In the genomic region with DNA sequence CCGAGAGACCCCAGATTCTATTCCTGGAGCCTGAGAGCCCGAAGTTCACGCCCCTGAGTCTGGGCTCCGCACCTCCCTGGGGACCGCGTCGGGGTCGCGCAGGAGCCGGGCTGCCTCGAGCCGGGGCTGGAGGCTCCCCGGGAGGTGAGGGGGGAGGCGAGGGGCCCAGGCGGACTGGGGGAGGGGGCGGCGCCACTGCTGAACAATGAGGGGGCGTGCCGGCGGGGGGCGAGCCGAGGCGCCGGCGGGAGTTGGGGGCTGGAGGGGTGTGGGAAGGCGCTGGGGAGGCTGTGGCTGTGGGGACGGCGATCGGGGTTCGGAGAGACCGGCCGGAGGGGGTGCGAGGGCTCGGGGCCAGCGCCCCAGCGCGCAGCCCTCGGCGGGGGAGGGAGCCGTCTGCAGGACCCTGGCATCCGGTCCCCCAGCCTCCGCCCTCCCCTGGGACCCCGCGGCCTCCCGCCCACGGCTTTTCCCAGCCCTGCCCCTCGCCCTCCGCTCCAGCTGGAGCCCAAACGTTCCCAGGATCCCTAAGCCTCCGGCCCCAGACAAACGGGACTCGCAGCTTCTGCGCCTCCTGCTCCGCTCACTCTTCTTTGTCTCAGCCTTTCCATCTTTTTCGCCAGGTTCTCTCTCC, we compare ENCODE assay signal across 1 cellular context.
A peak's percentile ranks its signal among the peaks of the same experiment; 100 is the strongest.
TF ChIP-seq lines count a peak whose summit lies in the region.

No MANE protein-coding gene starts in this region.

TF ChIP-seq in HepG2, 621 proteins besides CTCF, POLR2A, EP300 and RAD21 (continued from another document and continues in another):
- TF ChIP-seq, protein P1, sequence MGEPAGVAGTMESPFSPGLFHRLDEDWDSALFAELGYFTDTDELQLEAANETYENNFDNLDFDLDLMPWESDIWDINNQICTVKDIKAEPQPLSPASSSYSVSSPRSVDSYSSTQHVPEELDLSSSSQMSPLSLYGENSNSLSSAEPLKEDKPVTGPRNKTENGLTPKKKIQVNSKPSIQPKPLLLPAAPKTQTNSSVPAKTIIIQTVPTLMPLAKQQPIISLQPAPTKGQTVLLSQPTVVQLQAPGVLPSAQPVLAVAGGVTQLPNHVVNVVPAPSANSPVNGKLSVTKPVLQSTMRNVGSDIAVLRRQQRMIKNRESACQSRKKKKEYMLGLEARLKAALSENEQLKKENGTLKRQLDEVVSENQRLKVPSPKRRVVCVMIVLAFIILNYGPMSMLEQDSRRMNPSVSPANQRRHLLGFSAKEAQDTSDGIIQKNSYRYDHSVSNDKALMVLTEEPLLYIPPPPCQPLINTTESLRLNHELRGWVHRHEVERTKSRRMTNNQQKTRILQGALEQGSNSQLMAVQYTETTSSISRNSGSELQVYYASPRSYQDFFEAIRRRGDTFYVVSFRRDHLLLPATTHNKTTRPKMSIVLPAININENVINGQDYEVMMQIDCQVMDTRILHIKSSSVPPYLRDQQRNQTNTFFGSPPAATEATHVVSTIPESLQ (CRISPR knock-in tag; conservative IDR thresholded peaks at IDR 0.05), result no peak
- TF ChIP-seq JDP2 (CRISPR knock-in tag; IDR thresholded peaks at IDR 0.05; ENCODE audit: borderline replicate concordance) (no peak), HNRNPK (IDR thresholded peaks at IDR 0.05; ENCODE audit: low read depth, low read length, poor library complexity, severe bottlenecking) (peak; percentile 65), PLRG1 (conservative IDR thresholded peaks at IDR 0.05) (no peak), MYC (CRISPR knock-in tag; IDR thresholded peaks at IDR 0.05; ENCODE audit: borderline replicate concordance) (0 out of 2 replicates have a peak, but pooled peaks have one; percentile 17), ZNF446 (CRISPR knock-in tag; IDR thresholded peaks at IDR 0.05) (0 out of 2 replicates have a peak, but pooled peaks have one; percentile 45), SALL1 (CRISPR knock-in tag; IDR thresholded peaks at IDR 0.05) (no peak), ZNF331 (CRISPR knock-in tag; IDR thresholded peaks at IDR 0.05) (no peak), AGO2 (optimal IDR thresholded peaks at IDR 0.05; ENCODE audit: low read depth, low read length) (no peak), ZC3H13 (CRISPR knock-in tag; IDR thresholded peaks at IDR 0.05) (peak; percentile 58; the same call in 1 of the 2 replicates), HMG20B (CRISPR knock-in tag; conservative IDR thresholded peaks at IDR 0.05) (no peak), SPEN (CRISPR knock-in tag; IDR thresholded peaks at IDR 0.05; ENCODE audit: low read depth) (peak; percentile 18; the same call in 1 of the 2 replicates), NFRKB (IDR thresholded peaks at IDR 0.05) (no peak), MAFG (CRISPR knock-in tag; IDR thresholded peaks at IDR 0.05) (no peak), ZNF543 (CRISPR knock-in tag; IDR thresholded peaks at IDR 0.05) (no peak), ZNF883 (CRISPR knock-in tag; IDR thresholded peaks at IDR 0.05; ENCODE audit: not compliant biosample characterization) (peak; percentile 23), ZBTB8A (CRISPR knock-in tag; IDR thresholded peaks at IDR 0.05; ENCODE audit: borderline replicate concordance, low read depth) (no peak), FOXC1 (CRISPR knock-in tag; IDR thresholded peaks at IDR 0.05; ENCODE audit: borderline replicate concordance) (no peak), CHD2 (IDR thresholded peaks at IDR 0.05; ENCODE audit: low read depth, low read length) (no peak)
- TF ChIP-seq, protein P2, sequence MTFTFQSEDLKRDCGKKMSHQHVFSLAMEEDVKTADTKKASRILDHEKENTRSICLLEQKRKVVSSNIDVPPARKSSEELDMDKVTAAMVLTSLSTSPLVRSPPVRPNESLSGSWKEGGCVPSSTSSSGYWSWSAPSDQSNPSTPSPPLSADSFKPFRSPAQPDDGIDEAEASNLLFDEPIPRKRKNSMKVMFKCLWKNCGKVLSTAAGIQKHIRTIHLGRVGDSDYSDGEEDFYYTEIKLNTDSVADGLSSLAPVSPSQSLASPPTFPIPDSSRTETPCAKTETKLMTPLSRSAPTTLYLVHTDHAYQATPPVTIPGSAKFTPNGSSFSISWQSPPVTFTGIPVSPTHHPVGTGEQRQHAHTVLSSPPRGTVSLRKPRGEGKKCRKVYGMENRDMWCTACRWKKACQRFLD (CRISPR knock-in tag; IDR thresholded peaks at IDR 0.05; ENCODE audit: borderline replicate concordance), result no peak
- TF ChIP-seq, protein P3, sequence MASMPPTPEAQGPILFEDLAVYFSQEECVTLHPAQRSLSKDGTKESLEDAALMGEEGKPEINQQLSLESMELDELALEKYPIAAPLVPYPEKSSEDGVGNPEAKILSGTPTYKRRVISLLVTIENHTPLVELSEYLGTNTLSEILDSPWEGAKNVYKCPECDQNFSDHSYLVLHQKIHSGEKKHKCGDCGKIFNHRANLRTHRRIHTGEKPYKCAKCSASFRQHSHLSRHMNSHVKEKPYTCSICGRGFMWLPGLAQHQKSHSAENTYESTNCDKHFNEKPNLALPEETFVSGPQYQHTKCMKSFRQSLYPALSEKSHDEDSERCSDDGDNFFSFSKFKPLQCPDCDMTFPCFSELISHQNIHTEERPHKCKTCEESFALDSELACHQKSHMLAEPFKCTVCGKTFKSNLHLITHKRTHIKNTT (CRISPR knock-in tag; IDR thresholded peaks at IDR 0.05), result no peak
- TF ChIP-seq, protein P4, sequence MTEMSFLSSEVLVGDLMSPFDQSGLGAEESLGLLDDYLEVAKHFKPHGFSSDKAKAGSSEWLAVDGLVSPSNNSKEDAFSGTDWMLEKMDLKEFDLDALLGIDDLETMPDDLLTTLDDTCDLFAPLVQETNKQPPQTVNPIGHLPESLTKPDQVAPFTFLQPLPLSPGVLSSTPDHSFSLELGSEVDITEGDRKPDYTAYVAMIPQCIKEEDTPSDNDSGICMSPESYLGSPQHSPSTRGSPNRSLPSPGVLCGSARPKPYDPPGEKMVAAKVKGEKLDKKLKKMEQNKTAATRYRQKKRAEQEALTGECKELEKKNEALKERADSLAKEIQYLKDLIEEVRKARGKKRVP (CRISPR knock-in tag; IDR thresholded peaks at IDR 0.05), result no peak
- TF ChIP-seq, protein P5, sequence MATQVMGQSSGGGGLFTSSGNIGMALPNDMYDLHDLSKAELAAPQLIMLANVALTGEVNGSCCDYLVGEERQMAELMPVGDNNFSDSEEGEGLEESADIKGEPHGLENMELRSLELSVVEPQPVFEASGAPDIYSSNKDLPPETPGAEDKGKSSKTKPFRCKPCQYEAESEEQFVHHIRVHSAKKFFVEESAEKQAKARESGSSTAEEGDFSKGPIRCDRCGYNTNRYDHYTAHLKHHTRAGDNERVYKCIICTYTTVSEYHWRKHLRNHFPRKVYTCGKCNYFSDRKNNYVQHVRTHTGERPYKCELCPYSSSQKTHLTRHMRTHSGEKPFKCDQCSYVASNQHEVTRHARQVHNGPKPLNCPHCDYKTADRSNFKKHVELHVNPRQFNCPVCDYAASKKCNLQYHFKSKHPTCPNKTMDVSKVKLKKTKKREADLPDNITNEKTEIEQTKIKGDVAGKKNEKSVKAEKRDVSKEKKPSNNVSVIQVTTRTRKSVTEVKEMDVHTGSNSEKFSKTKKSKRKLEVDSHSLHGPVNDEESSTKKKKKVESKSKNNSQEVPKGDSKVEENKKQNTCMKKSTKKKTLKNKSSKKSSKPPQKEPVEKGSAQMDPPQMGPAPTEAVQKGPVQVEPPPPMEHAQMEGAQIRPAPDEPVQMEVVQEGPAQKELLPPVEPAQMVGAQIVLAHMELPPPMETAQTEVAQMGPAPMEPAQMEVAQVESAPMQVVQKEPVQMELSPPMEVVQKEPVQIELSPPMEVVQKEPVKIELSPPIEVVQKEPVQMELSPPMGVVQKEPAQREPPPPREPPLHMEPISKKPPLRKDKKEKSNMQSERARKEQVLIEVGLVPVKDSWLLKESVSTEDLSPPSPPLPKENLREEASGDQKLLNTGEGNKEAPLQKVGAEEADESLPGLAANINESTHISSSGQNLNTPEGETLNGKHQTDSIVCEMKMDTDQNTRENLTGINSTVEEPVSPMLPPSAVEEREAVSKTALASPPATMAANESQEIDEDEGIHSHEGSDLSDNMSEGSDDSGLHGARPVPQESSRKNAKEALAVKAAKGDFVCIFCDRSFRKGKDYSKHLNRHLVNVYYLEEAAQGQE (IDR thresholded peaks at IDR 0.05; ENCODE audit: borderline replicate concordance in 1 of 2, low read depth in 1 of 2, low read length in 2 of 2), result no peak
- TF ChIP-seq, protein P6, sequence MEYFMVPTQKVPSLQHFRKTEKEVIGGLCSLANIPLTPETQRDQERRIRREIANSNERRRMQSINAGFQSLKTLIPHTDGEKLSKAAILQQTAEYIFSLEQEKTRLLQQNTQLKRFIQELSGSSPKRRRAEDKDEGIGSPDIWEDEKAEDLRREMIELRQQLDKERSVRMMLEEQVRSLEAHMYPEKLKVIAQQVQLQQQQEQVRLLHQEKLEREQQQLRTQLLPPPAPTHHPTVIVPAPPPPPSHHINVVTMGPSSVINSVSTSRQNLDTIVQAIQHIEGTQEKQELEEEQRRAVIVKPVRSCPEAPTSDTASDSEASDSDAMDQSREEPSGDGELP (IDR thresholded peaks at IDR 0.05; ENCODE audit: borderline replicate concordance, low read depth), result peak; percentile 71; the same call in 1 of the 2 replicates
- TF ChIP-seq, protein P7, sequence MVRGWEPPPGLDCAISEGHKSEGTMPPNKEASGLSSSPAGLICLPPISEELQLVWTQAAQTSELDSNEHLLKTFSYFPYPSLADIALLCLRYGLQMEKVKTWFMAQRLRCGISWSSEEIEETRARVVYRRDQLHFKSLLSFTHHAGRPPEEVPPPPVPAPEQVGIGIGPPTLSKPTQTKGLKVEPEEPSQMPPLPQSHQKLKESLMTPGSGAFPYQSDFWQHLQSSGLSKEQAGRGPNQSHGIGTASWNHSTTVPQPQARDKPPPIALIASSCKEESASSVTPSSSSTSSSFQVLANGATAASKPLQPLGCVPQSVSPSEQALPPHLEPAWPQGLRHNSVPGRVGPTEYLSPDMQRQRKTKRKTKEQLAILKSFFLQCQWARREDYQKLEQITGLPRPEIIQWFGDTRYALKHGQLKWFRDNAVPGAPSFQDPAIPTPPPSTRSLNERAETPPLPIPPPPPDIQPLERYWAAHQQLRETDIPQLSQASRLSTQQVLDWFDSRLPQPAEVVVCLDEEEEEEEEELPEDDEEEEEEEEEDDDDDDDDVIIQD (CRISPR knock-in tag; IDR thresholded peaks at IDR 0.05; ENCODE audit: low read depth), result no peak
- TF ChIP-seq, protein P8, sequence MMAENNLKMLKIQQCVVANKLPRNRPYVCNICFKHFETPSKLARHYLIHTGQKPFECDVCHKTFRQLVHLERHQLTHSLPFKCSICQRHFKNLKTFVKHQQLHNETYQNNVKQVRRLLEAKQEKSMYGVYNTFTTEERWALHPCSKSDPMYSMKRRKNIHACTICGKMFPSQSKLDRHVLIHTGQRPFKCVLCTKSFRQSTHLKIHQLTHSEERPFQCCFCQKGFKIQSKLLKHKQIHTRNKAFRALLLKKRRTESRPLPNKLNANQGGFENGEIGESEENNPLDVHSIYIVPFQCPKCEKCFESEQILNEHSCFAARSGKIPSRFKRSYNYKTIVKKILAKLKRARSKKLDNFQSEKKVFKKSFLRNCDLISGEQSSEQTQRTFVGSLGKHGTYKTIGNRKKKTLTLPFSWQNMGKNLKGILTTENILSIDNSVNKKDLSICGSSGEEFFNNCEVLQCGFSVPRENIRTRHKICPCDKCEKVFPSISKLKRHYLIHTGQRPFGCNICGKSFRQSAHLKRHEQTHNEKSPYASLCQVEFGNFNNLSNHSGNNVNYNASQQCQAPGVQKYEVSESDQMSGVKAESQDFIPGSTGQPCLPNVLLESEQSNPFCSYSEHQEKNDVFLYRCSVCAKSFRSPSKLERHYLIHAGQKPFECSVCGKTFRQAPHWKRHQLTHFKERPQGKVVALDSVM (CRISPR knock-in tag; IDR thresholded peaks at IDR 0.05), result 0 out of 2 replicates have a peak, but pooled peaks have one; percentile 14
- TF ChIP-seq, protein P9, sequence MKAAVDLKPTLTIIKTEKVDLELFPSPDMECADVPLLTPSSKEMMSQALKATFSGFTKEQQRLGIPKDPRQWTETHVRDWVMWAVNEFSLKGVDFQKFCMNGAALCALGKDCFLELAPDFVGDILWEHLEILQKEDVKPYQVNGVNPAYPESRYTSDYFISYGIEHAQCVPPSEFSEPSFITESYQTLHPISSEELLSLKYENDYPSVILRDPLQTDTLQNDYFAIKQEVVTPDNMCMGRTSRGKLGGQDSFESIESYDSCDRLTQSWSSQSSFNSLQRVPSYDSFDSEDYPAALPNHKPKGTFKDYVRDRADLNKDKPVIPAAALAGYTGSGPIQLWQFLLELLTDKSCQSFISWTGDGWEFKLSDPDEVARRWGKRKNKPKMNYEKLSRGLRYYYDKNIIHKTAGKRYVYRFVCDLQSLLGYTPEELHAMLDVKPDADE (CRISPR knock-in tag; IDR thresholded peaks at IDR 0.05), result 0 out of 2 replicates have a peak, but pooled peaks have one; percentile 41
- TF ChIP-seq, protein P10, sequence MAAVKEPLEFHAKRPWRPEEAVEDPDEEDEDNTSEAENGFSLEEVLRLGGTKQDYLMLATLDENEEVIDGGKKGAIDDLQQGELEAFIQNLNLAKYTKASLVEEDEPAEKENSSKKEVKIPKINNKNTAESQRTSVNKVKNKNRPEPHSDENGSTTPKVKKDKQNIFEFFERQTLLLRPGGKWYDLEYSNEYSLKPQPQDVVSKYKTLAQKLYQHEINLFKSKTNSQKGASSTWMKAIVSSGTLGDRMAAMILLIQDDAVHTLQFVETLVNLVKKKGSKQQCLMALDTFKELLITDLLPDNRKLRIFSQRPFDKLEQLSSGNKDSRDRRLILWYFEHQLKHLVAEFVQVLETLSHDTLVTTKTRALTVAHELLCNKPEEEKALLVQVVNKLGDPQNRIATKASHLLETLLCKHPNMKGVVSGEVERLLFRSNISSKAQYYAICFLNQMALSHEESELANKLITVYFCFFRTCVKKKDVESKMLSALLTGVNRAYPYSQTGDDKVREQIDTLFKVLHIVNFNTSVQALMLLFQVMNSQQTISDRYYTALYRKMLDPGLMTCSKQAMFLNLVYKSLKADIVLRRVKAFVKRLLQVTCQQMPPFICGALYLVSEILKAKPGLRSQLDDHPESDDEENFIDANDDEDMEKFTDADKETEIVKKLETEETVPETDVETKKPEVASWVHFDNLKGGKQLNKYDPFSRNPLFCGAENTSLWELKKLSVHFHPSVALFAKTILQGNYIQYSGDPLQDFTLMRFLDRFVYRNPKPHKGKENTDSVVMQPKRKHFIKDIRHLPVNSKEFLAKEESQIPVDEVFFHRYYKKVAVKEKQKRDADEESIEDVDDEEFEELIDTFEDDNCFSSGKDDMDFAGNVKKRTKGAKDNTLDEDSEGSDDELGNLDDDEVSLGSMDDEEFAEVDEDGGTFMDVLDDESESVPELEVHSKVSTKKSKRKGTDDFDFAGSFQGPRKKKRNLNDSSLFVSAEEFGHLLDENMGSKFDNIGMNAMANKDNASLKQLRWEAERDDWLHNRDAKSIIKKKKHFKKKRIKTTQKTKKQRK (IDR thresholded peaks at IDR 0.05; ENCODE audit: low read length), result no peak
